8 cellular contexts compared by ENCODE assay signal in genomic region chr16:2147981-2148671, GRCh38. TPM values are rescaled to one million over a fixed set of nuclear protein-coding genes. Genes with fewer than 3 reads are reported as not detected.
A peak's percentile ranks its signal among the peaks of the same experiment; 100 is the strongest.
DNase-seq lines count a peak whose midpoint lies in the region; ATAC-seq, FAIRE-seq and TF ChIP-seq lines count a peak whose summit lies in the region.

RAB26 (plus strand) TSS chr16:2148625; CDS start chr16:2148784, 159 bp downstream.

- peaks cover 9% of the 10 kb centered on the region for H3K79me2 ChIP-seq in GM12878 (ENCODE audit: control insufficient read depth, insufficient read depth, low read length)

- no peak for FAIRE-seq in GM12878 (lab: Jason Lieb, UNC)

- BruUV-seq in GM12878 (replicated peaks; lab: Mats Ljungman, UMichigan), result no TSS peak

- peak within 1 kb of the TSS; percentile 55; the same call in 1 of the 2 replicates for H3K4me3 ChIP-seq in GM12878

- peaks cover 9% of the 10 kb centered on the region; the same call in 1 of the 2 replicates for H4K20me1 ChIP-seq in GM12878 (ENCODE audit: control insufficient read depth, insufficient read depth)

- TF ChIP-seq EP300 in GM12878 (IDR thresholded peaks at IDR 0.05; ENCODE audit: borderline replicate concordance in 1 of 2, control insufficient read depth in 1 of 2, low read depth in 2 of 2, low read length in 2 of 2), result no peak

- ATAC-seq in GM12878 (peak; percentile 37), GM18870 (IDR thresholded peaks at IDR 0.05; ENCODE audit: unreplicated experiment) (no peak), GM18907 (IDR thresholded peaks at IDR 0.05; ENCODE audit: unreplicated experiment) (no peak)

- peak; percentile 81 for DNase-seq in GM03348 (ENCODE audit: low spot score)
- DNase-seq in NAMALWA (ENCODE audit: low spot score), result peak; percentile 60
- peak; percentile 80 for DNase-seq in SW480 (ENCODE audit: low spot score)
- DNase-seq in GM12878 (ENCODE audit: low read depth, low spot score), result no peak
- DNase-seq in hepatic stellate cell (ENCODE audit: low spot score), result peak; percentile 58
- DNase-seq in renal cortical epithelial cell (ENCODE audit: low read depth), result peak; percentile 53

- CTCF ChIA-PET in GM12878 (lab: Yijun Ruan, JAX), result interaction anchor here (1.4 to 2.3 kb wide), 4 partner anchors 12 to 144 kb away, joined by 4 to 7 read pairs (median 5); partner anchors contain the start of gene PKD1

- in situ Hi-C loops in GM12878 (cut with MboI), result loop anchor here (10.0 kb wide), 2 partner anchors 63 to 283 kb away; no protein-coding TSS in a partner anchor

- POLR2A ChIA-PET in GM12878 (lab: Charles Lee), result interaction anchor here (0.6 kb wide), 1 partner anchor 28 kb away, joined by 3 read pairs; no protein-coding TSS in a partner anchor

- no peak for TF ChIP-seq CTCF in GM12878 (IDR thresholded peaks at IDR 0.05 in 2 of 3, conservative IDR thresholded peaks at IDR 0.05 in 1 of 3; ENCODE audit: control insufficient read depth in 2 of 3, extremely low read depth in 1 of 3, insufficient read depth in 1 of 3, low read depth in 3 of 3, low read length in 3 of 3)

- SMC1A ChIA-PET in GM12878 (lab: Charles Lee; ENCODE audit: uncharacterized antibody, unreplicated experiment), result no interaction called here

- peak within 1 kb of the TSS; percentile 8; the same call in 1 of the 2 replicates for H3K9ac ChIP-seq in GM12878 (ENCODE audit: control insufficient read depth, insufficient read depth, low read length)

- WGBS in GM12878 (ENCODE audit: insufficient coverage, insufficient replicate concordance, low lambda C conversion rate, missing lambda C conversion rate), result under 1% methylated on average over 26 of the region's 55 CpGs

- H3K9me3 ChIP-seq in GM12878 (replicated peaks; ENCODE audit: control insufficient read depth, insufficient read depth, low read length), result no peaks in the 10 kb centered on the region

- TF ChIP-seq RAD21 in GM12878 (IDR thresholded peaks at IDR 0.05; ENCODE audit: insufficient read depth, low read depth, low read length), result no peak

- no peak within 1 kb of the TSS for H3K27ac ChIP-seq in GM12878 (ENCODE audit: control insufficient read depth, insufficient read depth)

- RAD21 ChIA-PET in GM12878 (lab: Charles Lee; ENCODE audit: unreplicated experiment), result interaction anchor here (0.6 kb wide), 1 partner anchor 118 kb away, joined by 3 read pairs; no protein-coding TSS in a partner anchor

- peaks cover 37% of the 10 kb centered on the region for H3K4me1 ChIP-seq in GM12878 (ENCODE audit: control insufficient read depth, insufficient read depth, low read length)

- peak within 1 kb of the TSS; percentile 86 for H3K4me2 ChIP-seq in GM12878 (ENCODE audit: control insufficient read depth, insufficient read depth)

- H3K36me3 ChIP-seq in GM12878 (ENCODE audit: control insufficient read depth in 2 of 2, insufficient read depth in 2 of 2, low read length in 1 of 2), result peaks cover 0 to 11% of the 10 kb centered on the region in 2 experiments; a peak in 2 of 4 replicates

- intact Hi-C loops in GM12878 (cut with micrococcal nuclease; ENCODE audit: unreplicated experiment), result no loop called here

- no peaks in the 10 kb centered on the region for H3K27me3 ChIP-seq in GM12878 (replicated peaks in 1 of 2; ENCODE audit: control insufficient read depth in 2 of 2, insufficient read depth in 2 of 2, low read length in 1 of 2)

- TF ChIP-seq POLR2A in GM12878 (IDR thresholded peaks at IDR 0.05; ENCODE audit: low read depth, low read length), result no peak

- peak within 1 kb of the TSS; percentile 44 for H2AFZ ChIP-seq in GM12878 (ENCODE audit: control insufficient read depth, low read depth, low read length)

TF ChIP-seq in GM12878, 131 proteins besides CTCF, POLR2A, EP300 and RAD21:
- TF ChIP-seq ZNF24 (IDR thresholded peaks at IDR 0.05) (no peak), EGR1 (IDR thresholded peaks at IDR 0.05; ENCODE audit: borderline replicate concordance in 1 of 2, low read depth in 2 of 2, low read length in 2 of 2) (peak in 1 of 2 experiments; percentile 65; a peak in 1 of 3 replicates), POU2F2 (IDR thresholded peaks at IDR 0.05; ENCODE audit: borderline replicate concordance, low read depth, low read length) (peak; percentile 73; the same call in 1 of the 3 replicates), SP1 (IDR thresholded peaks at IDR 0.05; ENCODE audit: low read depth, low read length) (peak; percentile 10)
TF ChIP-seq in GM12878: peak in this region for 3.

RNA-seq across cellular contexts. Expression of gene RAB26, which starts in this region (rescaled TPM):
- total RNA-seq in GM12878 (2013; cell fraction: nucleolus; rRNA removed), result not detected in 2 replicates
- total RNA-seq in GM12878 (2014; rRNA removed) (0.11 and 0.51 TPM in 2 replicates), GM12878 (2014; rRNA removed; fragmentation: Illumina TruSeq; extraction: Trizol) (not detected in 2 replicates), GM12878 (2021) (0.33 and 0.53 TPM in 2 replicates), renal cortical epithelial cell (0.69 and 0.70 TPM in 2 replicates)
- polyA plus RNA-seq in GM12878 (2011; ENCODE audit: low read depth), result 1.4 TPM
- polyA plus RNA-seq in GM12878 (2011; rRNA removed) (0.89 and 1.9 TPM in 2 replicates), GM12878 (2014; fragmentation: Illumina TruSeq; extraction: Trizol) (0.21 TPM in 1 of 2 replicates, not detected in the other), GM12878 (2014; fragmentation: Nextera tagmentation; extraction: Ambion mirVana) (under 1 TPM; 0.13 to 0.27 TPM), GM12878 (2014; rRNA removed) (0.13 and 0.43 TPM in 2 replicates), GM12878 (2016; fragmentation: Nextera tagmentation; extraction: Ambion mirVana) (1 to 10 TPM; 3.7 to 4.5 TPM)
- 1.6 and 2.5 TPM in 2 replicates for polyA plus RNA-seq in GM12878 (2011; cell fraction: cytosol; rRNA removed)
- 8.3 and 9.1 TPM in 2 replicates for polyA plus RNA-seq in GM12878 (2011; cell fraction: nucleus; rRNA removed)
- polyA plus RNA-seq in GM12878 (2012), result 2.8 and 2.9 TPM in 2 replicates
- polyA minus RNA-seq in GM12878 (2011; rRNA and poly(A)+ RNA removed), result 2.3 and 3.5 TPM in 2 replicates
- not detected in 2 replicates for polyA minus RNA-seq in GM12878 (2011; cell fraction: cytosol; rRNA and poly(A)+ RNA removed)
- polyA minus RNA-seq in GM12878 (2011; cell fraction: nucleus; rRNA and poly(A)+ RNA removed), result 0.57 and 1.1 TPM in 2 replicates

Comparison
In these comparisons a context has a peak if more than half of its experiments do, and no peak if none do; other contexts are left out.
1. Peak in DNase-seq in renal cortical epithelial cell; RNA of the gene not detected or under 1 TPM.